ENCODE assay signal across 8 cellular contexts in genomic region chr9:87713278-87713989, GRCh38. TPM values are rescaled to one million over a fixed set of nuclear protein-coding genes. Genes with fewer than 3 reads are reported as not detected.
DNase-seq lines count a peak whose midpoint lies in the region; ATAC-seq, FAIRE-seq and TF ChIP-seq lines count a peak whose summit lies in the region.

No MANE protein-coding gene starts in this region.

- DNase-seq in H54 (ENCODE audit: insufficient read length, low spot score) = peak; percentile 89
- DNase-seq in T-helper 17 cell = no peak
- peak; percentile 87 to 93 for DNase-seq in lung microvascular endothelial cell (ENCODE audit: low read depth in 2 of 2)
- DNase-seq in stimulated activated CD4-positive, alpha-beta T cell treated with anti-CD3 and anti-CD28 coated beads, TNF-alpha, amount 100 ng/mL, for 48 hours (ENCODE audit: low read depth in 3 of 3) = peak in 2 of 3 donors; percentile 26 to 55
- DNase-seq in NCI-H1694 (lab: John Stamatoyannopoulos, UW) = no peak
- no peak for DNase-seq in GM10266 (ENCODE audit: extremely low spot score)

- H3K9ac ChIP-seq in duodenal mucosa (ENCODE audit: low read depth in 1 of 2, low read length in 2 of 2) = no peak overlapping the region

- H3K4me3 Mint-ChIP-seq in T-helper 17 cell = peak overlapping the region; percentile 76
- H3K4me3 Mint-ChIP-seq in stimulated activated memory B cell treated with anti-CD40 and anti-IgM and Interleukin-4, amounts not matched to agents 10 μg/mL and 1 μg/mL and 100 μg/mL, for 72 hours = no peak overlapping the region

- peaks cover 5 to 11% of the 10 kb centered on the region in 2 donors for H3K4me1 ChIP-seq in duodenal mucosa (ENCODE audit: control insufficient read depth in 1 of 2, insufficient read depth in 2 of 2, low read length in 2 of 2)

- H3K36me3 ChIP-seq in duodenal mucosa (ENCODE audit: control insufficient read depth in 1 of 2, insufficient read depth in 2 of 2, low read length in 2 of 2) = no peaks in the 10 kb centered on the region

- H3K36me3 Mint-ChIP-seq in T-helper 17 cell (ENCODE audit: low read depth) = peaks cover 3% of the 10 kb centered on the region
- no peaks in the 10 kb centered on the region for H3K36me3 Mint-ChIP-seq in stimulated activated memory B cell treated with anti-CD40 and anti-IgM and Interleukin-4, amounts not matched to agents 10 μg/mL and 1 μg/mL and 100 μg/mL, for 72 hours

- H3K4me3 ChIP-seq in duodenal mucosa (ENCODE audit: low read depth in 1 of 2, low read length in 2 of 2) = peak overlapping the region in 1 of 2 donors; percentile 41

- FAIRE-seq in H54 (lab: Jason Lieb, UNC) = peak; percentile 98

- H3K27me3 ChIP-seq in duodenal mucosa (ENCODE audit: control insufficient read depth in 1 of 2, insufficient read depth in 2 of 2, low read length in 2 of 2) = no peaks in the 10 kb centered on the region

- H3K27ac Mint-ChIP-seq in T-helper 17 cell = peak overlapping the region; percentile 67
- H3K27ac Mint-ChIP-seq in stimulated activated memory B cell treated with anti-CD40 and anti-IgM and Interleukin-4, amounts not matched to agents 10 μg/mL and 1 μg/mL and 100 μg/mL, for 72 hours = no peak overlapping the region

- TF ChIP-seq CTCF in GM10266 (IDR thresholded peaks at IDR 0.05; ENCODE audit: control insufficient read depth, insufficient read depth, low read depth, missing control alignments) = no peak

- no peaks in the 10 kb centered on the region for H3K9me3 ChIP-seq in T-helper 17 cell (ENCODE audit: control insufficient read depth, low read length, poor library complexity, severe bottlenecking)
- no peaks in the 10 kb centered on the region for H3K9me3 ChIP-seq in duodenal mucosa (ENCODE audit: control insufficient read depth in 1 of 2, low read length in 2 of 2)

- no peaks in the 10 kb centered on the region for H3K27me3 Mint-ChIP-seq in T-helper 17 cell
- H3K27me3 Mint-ChIP-seq in stimulated activated memory B cell treated with anti-CD40 and anti-IgM and Interleukin-4, amounts not matched to agents 10 μg/mL and 1 μg/mL and 100 μg/mL, for 72 hours = no peaks in the 10 kb centered on the region

- peaks cover 30% of the 10 kb centered on the region for H3K4me1 Mint-ChIP-seq in T-helper 17 cell
- no peaks in the 10 kb centered on the region for H3K4me1 Mint-ChIP-seq in stimulated activated memory B cell treated with anti-CD40 and anti-IgM and Interleukin-4, amounts not matched to agents 10 μg/mL and 1 μg/mL and 100 μg/mL, for 72 hours

- peak; percentile 60; the same call in 1 of the 2 replicates for TF ChIP-seq POLR2A in H54 (IDR thresholded peaks at IDR 0.05; ENCODE audit: low read depth, low read length)

- peak; percentile 70 for ATAC-seq in T-helper 17 cell
- ATAC-seq in stimulated activated memory B cell treated with anti-CD40 and anti-IgM and Interleukin-4, amounts not matched to agents 10 μg/mL and 1 μg/mL and 100 μg/mL, for 72 hours = no peak

- H3K27ac ChIP-seq in duodenal mucosa (ENCODE audit: low read depth, low read length) = peak overlapping the region; percentile 45

- H3K9me3 Mint-ChIP-seq in stimulated activated memory B cell treated with anti-CD40 and anti-IgM and Interleukin-4, amounts not matched to agents 10 μg/mL and 1 μg/mL and 100 μg/mL, for 72 hours = peaks cover 6% of the 10 kb centered on the region

RNA-seq across cellular contexts. Expression of gene CTSL, which starts 12.5 kb away (rescaled TPM):
- total RNA-seq in T-helper 17 cell (1 to 10 TPM; 3.4 to 4.0 TPM), lung microvascular endothelial cell (236 and 362 TPM in 2 replicates)

Comparison
In these comparisons a context has a peak if more than half of its experiments do, and no peak if none do; other contexts are left out.
1. DNase-seq: peak in H54 (single experiment), lung microvascular endothelial cell (2 of 2) and stimulated activated CD4-positive, alpha-beta T cell treated with anti-CD3 and anti-CD28 coated beads, TNF-alpha, amount 100 ng/mL, for 48 hours (2 of 3); none in T-helper 17 cell (0 of 3), NCI-H1694 (single experiment) and GM10266 (single experiment).
2. RNA of gene CTSL, which starts 12.5 kb away (total RNA-seq): 236 to 362 TPM in lung microvascular endothelial cell; 3.4 to 4.0 TPM in T-helper 17 cell; every median in the first group is over 10 times any median in the second.